ENCODE assay signal across 8 cellular contexts in the genomic region with DNA sequence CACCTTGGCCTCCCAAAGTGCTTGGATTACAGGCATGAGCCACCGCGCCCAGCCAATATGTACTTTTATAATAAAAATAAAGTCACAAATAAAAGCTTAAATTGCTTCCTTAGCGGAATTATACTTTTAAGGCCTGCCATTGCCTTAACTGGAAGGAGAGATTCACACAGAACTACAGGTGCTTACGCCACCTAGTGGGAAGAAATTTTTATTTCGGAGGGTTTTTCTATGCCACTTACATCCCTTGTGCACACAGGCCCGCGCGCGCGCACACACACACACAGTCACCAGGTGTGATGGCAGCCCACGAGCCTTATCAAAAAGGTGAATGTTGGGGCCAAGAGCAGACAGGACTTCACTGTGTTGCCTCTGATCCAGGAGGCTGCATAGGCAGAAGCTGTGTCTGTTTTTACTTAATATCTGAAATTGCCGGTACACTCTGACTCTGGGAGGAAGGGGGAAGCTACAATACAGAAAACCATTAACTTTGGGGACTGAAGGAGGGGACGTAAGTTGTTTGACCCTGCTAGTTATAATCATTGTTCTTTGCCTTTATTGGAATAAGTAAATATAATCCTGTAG.
DNase-seq lines count a peak whose midpoint lies in the region; ATAC-seq, FAIRE-seq and TF ChIP-seq lines count a peak whose summit lies in the region.

No MANE protein-coding gene starts in this region.

- no peaks in the 10 kb centered on the region for H3K36me3 ChIP-seq in PC-3 (ENCODE audit: low read depth, low read length)
- no peaks in the 10 kb centered on the region for H3K36me3 ChIP-seq in kidney (ENCODE audit: control insufficient read depth in 1 of 2, insufficient read depth in 2 of 2, low read length in 2 of 2)

- H3K4me1 ChIP-seq in PC-3 (ENCODE audit: insufficient read depth, low read length) (peaks cover 26% of the 10 kb centered on the region), kidney (ENCODE audit: control insufficient read depth in 1 of 2, insufficient read depth in 1 of 2, low read depth in 1 of 2, low read length in 2 of 2) (no peaks in the 10 kb centered on the region)

- DNase-seq in GM03348 (ENCODE audit: low spot score): peak; percentile 81
- DNase-seq in KBM-7: peak; percentile 75
- DNase-seq in PC-3: peak; percentile 98
- peak in 44 of 61 donors; percentile 1 to 74 (median 16) for DNase-seq in caudate nucleus (lab: John Stamatoyannopoulos, UW)
- no peak for DNase-seq in kidney
- DNase-seq in stimulated activated CD4-positive, alpha-beta T cell treated with anti-CD3 and anti-CD28 coated beads, Interleukin-4, amount 100 ng/mL, for 1 hour: peak; percentile 8

- ATAC-seq in PC-3 (peak; percentile 70), GM21723 (IDR thresholded peaks at IDR 0.05; ENCODE audit: unreplicated experiment) (no peak), GM19397 (IDR thresholded peaks at IDR 0.05; ENCODE audit: unreplicated experiment) (no peak)

- H3F3A ChIP-seq in PC-3 (ENCODE audit: low read length, unreplicated experiment): no peaks in the 10 kb centered on the region

- intact Hi-C loops in PC-3 (cut with micrococcal nuclease) (loop anchor here (1.0 kb wide), 4 partner anchors 42 to 840 kb away; no protein-coding TSS in a partner anchor), kidney (cut with DNase I) (no loop called here)

- H3K27ac ChIP-seq in PC-3 (ENCODE audit: low read length): no peak overlapping the region
- H3K27ac ChIP-seq in caudate nucleus (ENCODE audit: low read depth, low read length): no peak overlapping the region
- no peak overlapping the region for H3K27ac ChIP-seq in kidney (ENCODE audit: low read depth in 2 of 2, low read length in 2 of 2)

- peak; percentile 89 for TF ChIP-seq CTCF in PC-3 (conservative IDR thresholded peaks at IDR 0.05; ENCODE audit: low read depth, low read length)
- peak; percentile 52 for TF ChIP-seq CTCF in kidney (IDR thresholded peaks at IDR 0.05; ENCODE audit: borderline replicate concordance, extremely low read depth, insufficient read depth)

- H3K9me2 ChIP-seq in PC-3 (replicated peaks; ENCODE audit: low read length): no peaks in the 10 kb centered on the region

- CTCF ChIA-PET in PC-3 (lab: Charles Lee): interaction anchor here (0.5 to 1.0 kb wide), 10 partner anchors 35 to 670 kb away, joined by 3 to 6 read pairs (median 3); no protein-coding TSS in a partner anchor

- H4K20me1 ChIP-seq in PC-3 (ENCODE audit: low read length): no peaks in the 10 kb centered on the region

- no peaks in the 10 kb centered on the region for H3K27me3 ChIP-seq in PC-3 (ENCODE audit: low read length)

- POLR2A ChIA-PET in PC-3 (lab: Charles Lee; ENCODE audit: unreplicated experiment): no interaction called here

- in situ Hi-C loops in KBM-7 (cut with MboI; ENCODE audit: low pct_unique_long_range_greater_than_20kb, low sequenced_read_pairs): loop anchor here (25.0 kb wide), 1 partner anchor 660 kb away; no protein-coding TSS in a partner anchor

- no peaks in the 10 kb centered on the region for H3K79me2 ChIP-seq in PC-3 (ENCODE audit: low read length)

- peak overlapping the region; percentile 73 for H2AFZ ChIP-seq in PC-3 (ENCODE audit: low read length)

- no peaks in the 10 kb centered on the region for H3K9me3 ChIP-seq in PC-3 (ENCODE audit: low read length)
- H3K9me3 ChIP-seq in kidney (ENCODE audit: control insufficient read depth in 1 of 2, low read length in 2 of 2): no peaks in the 10 kb centered on the region

- peak overlapping the region; percentile 40 for H3K4me2 ChIP-seq in PC-3 (ENCODE audit: low read length)

- no TSS peak for BruUV-seq in PC-3 (replicated peaks; lab: Mats Ljungman, UMichigan)

- no peak for FAIRE-seq in kidney (lab: Jason Lieb, UNC)

- H3K4me3 ChIP-seq in PC-3 (ENCODE audit: low read length) (no peak overlapping the region), kidney (ENCODE audit: low read length in 2 of 2) (no peak overlapping the region)

- H3K9ac ChIP-seq in PC-3 (ENCODE audit: low read length) (no peak overlapping the region), kidney (ENCODE audit: low read length in 2 of 2) (no peak overlapping the region)
